11 cellular contexts compared by ENCODE assay signal in genomic region chr12:95788637-95789036, GRCh38. TPM values are rescaled to one million over a fixed set of nuclear protein-coding genes. Genes with fewer than 3 reads are reported as not detected.
DNase-seq lines count a peak whose midpoint lies in the region; ATAC-seq and TF ChIP-seq lines count a peak whose summit lies in the region.
"Had no signal": no experiment of that assay in that cellular context is flagged by ENCODE, and none has a peak within 500 bp of the region (broad histone marks: within the 10 kb centered on the region; RNA-seq: fewer than 3 reads in every experiment).

No MANE protein-coding gene starts in this region.

- H3K4ac ChIP-seq in IMR-90 (ENCODE audit: low read depth, low read length) = peak overlapping the region; percentile 12

- ATAC-seq in IMR-90 (ENCODE audit: low read depth) = no peak
- ATAC-seq: activated naive CD8-positive, alpha-beta T cell treated with anti-CD3 and anti-CD28 coated beads, Interleukin-2, amount 50 U/mL, for 24 hours had no signal

- WGBS in IMR-90 (ENCODE audit: extremely low coverage in 2 of 2, insufficient read length in 1 of 2), 2 experiments = no CpG with 5 or more reads among the region's 1 CpG

- intact Hi-C loops in IMR-90 (cut with micrococcal nuclease) = no loop called here

- H3K14ac ChIP-seq in IMR-90 (replicated peaks; ENCODE audit: low read depth, low read length) = peak overlapping the region; percentile 30; the same call in 1 of the 2 replicates

- H3K9ac ChIP-seq in IMR-90 (ENCODE audit: low read depth, low read length) = peak overlapping the region; percentile 74

- H3K4me3 Mint-ChIP-seq in glutamatergic neuron (ENCODE audit: unreplicated experiment) = no peak overlapping the region

- H3K9me1 ChIP-seq in IMR-90 (ENCODE audit: insufficient read depth, low read length) = peaks cover 10% of the 10 kb centered on the region

- dilution Hi-C loops in IMR-90 (cut with HindIII; ENCODE audit: low sequenced_read_pairs, unreplicated experiment) = no loop called here

- no peak for TF ChIP-seq POLR2A in IMR-90 (IDR thresholded peaks at IDR 0.05; ENCODE audit: low read depth, low read length)

- H3K9me3 ChIP-seq in IMR-90 (ENCODE audit: control insufficient read depth, insufficient read depth, low read length) = no peaks in the 10 kb centered on the region

- peak overlapping the region; percentile 37; the same call in 1 of the 2 replicates for H3K27ac ChIP-seq in IMR-90 (ENCODE audit: insufficient read depth, low read length)
- peak overlapping the region; percentile 87 to 95 for H3K27ac ChIP-seq in coronary artery

- in situ Hi-C loops in IMR-90 (cut with MboI; ENCODE audit: low sequenced_read_pairs) = no loop called here

- peak overlapping the region; percentile 85 for H2BK20ac ChIP-seq in IMR-90 (ENCODE audit: low read depth, low read length)

- peaks cover 14% of the 10 kb centered on the region for H3K27me3 Mint-ChIP-seq in glutamatergic neuron (ENCODE audit: unreplicated experiment)

- DNase-seq in AG20443 (ENCODE audit: low spot score) (peak; percentile 47), IMR-90 (peak; percentile 68), coronary artery (ENCODE audit: low spot score) (no peak), myocyte (ENCODE audit: low read depth) (peak; percentile 26), OCI-M2 (lab: John Stamatoyannopoulos, UW; ENCODE audit: unreplicated experiment) (no peak), glutamatergic neuron (no peak)
- DNase-seq in activated CD8-positive, alpha-beta memory T cell treated with anti-CD3 and anti-CD28 coated beads for 24 hours = no peak
- DNase-seq in activated effector memory CD4-positive, alpha-beta T cell treated with Interleukin-2 at 50 U/mL for 16 hours = no peak
- DNase-seq: activated naive CD8-positive, alpha-beta T cell treated with anti-CD3 and anti-CD28 coated beads, Interleukin-2, amount 50 U/mL, for 24 hours; NCI-H187 treated with DMSO at 0.1 percent for 48 hours had no signal

- H3K36me3 ChIP-seq in IMR-90 (ENCODE audit: control insufficient read depth, insufficient read depth, low read length) = peaks cover 11% of the 10 kb centered on the region

- H3K9me3 Mint-ChIP-seq in glutamatergic neuron (ENCODE audit: unreplicated experiment) = no peaks in the 10 kb centered on the region
- H3K9me3 Mint-ChIP-seq: activated naive CD8-positive, alpha-beta T cell treated with anti-CD3 and anti-CD28 coated beads, Interleukin-2, amount 50 U/mL, for 24 hours had no signal

- no peaks in the 10 kb centered on the region for H3K36me3 Mint-ChIP-seq in glutamatergic neuron (ENCODE audit: unreplicated experiment)

- no TSS peak for BruUV-seq in IMR-90 (replicated peaks; lab: Mats Ljungman, UMichigan)

- H2BK120ac ChIP-seq in IMR-90 (ENCODE audit: low read depth, low read length) = peak overlapping the region; percentile 78

- peaks cover 18% of the 10 kb centered on the region for H3K4me1 ChIP-seq in IMR-90 (ENCODE audit: control insufficient read depth, insufficient read depth, low read length)

- peaks cover 23 to 41% of the 10 kb centered on the region in 2 experiments; a peak in 3 of 4 replicates for H3K79me1 ChIP-seq in IMR-90 (ENCODE audit: low read depth in 1 of 2, low read length in 2 of 2)

- CTCF ChIA-PET in IMR-90 (lab: Yijun Ruan, JAX) = no interaction called here

- TF ChIP-seq RAD21 in IMR-90 (IDR thresholded peaks at IDR 0.05; ENCODE audit: low read length) = no peak

- H3K56ac ChIP-seq in IMR-90 (ENCODE audit: extremely low read depth, insufficient read depth, low read length) = peak overlapping the region; percentile 49; the same call in 1 of the 2 replicates

- H3K4me1 Mint-ChIP-seq in glutamatergic neuron (ENCODE audit: low read depth, unreplicated experiment) = peaks cover 3% of the 10 kb centered on the region

- peak overlapping the region; percentile 35 for H2BK5ac ChIP-seq in IMR-90 (ENCODE audit: low read depth, low read length, poor library complexity, severe bottlenecking)

- no peak overlapping the region for H2AFZ ChIP-seq in IMR-90 (replicated peaks; ENCODE audit: low read length, poor library complexity)

- H2AK9ac ChIP-seq in IMR-90 (replicated peaks; ENCODE audit: low read depth, low read length, poor library complexity) = no peak overlapping the region

- peaks cover 8% of the 10 kb centered on the region for H3K27me3 ChIP-seq in IMR-90 (ENCODE audit: control insufficient read depth, insufficient read depth, low read length)

- H3K4me3 ChIP-seq in IMR-90 (ENCODE audit: insufficient read depth, low read depth, low read length) = peak overlapping the region; percentile 16; the same call in 1 of the 2 replicates
- peak overlapping the region; percentile 81 for H3K4me3 ChIP-seq in coronary artery

- H4K8ac ChIP-seq in IMR-90 (ENCODE audit: low read depth in 2 of 2, low read length in 2 of 2) = peak overlapping the region in 1 of 2 experiments; percentile 39; a peak in 1 of 4 replicates

- no peak overlapping the region for H3K27ac Mint-ChIP-seq in glutamatergic neuron (ENCODE audit: unreplicated experiment)
- H3K27ac Mint-ChIP-seq: activated naive CD8-positive, alpha-beta T cell treated with anti-CD3 and anti-CD28 coated beads, Interleukin-2, amount 50 U/mL, for 24 hours had no signal

- POLR2A ChIA-PET in IMR-90 (lab: Charles Lee; ENCODE audit: unreplicated experiment) = no interaction called here

- H3K18ac ChIP-seq in IMR-90 (ENCODE audit: low read depth, low read length) = peak overlapping the region; percentile 24

- no peak overlapping the region; the same call in 1 of the 2 replicates for H4K5ac ChIP-seq in IMR-90 (ENCODE audit: low read depth, low read length)

- H4K20me1 ChIP-seq in IMR-90 (ENCODE audit: insufficient read depth, low read length) = peaks cover 9% of the 10 kb centered on the region; the same call in 1 of the 2 replicates

- H3K23ac ChIP-seq in IMR-90 (ENCODE audit: low read depth, low read length) = peak overlapping the region; percentile 79; the same call in 1 of the 2 replicates

- peak overlapping the region; percentile 87 for H3K4me2 ChIP-seq in IMR-90 (ENCODE audit: low read depth, low read length)

- H4K91ac ChIP-seq in IMR-90 (ENCODE audit: insufficient read depth, low read depth, low read length) = peak overlapping the region; percentile 19; the same call in 1 of the 2 replicates

- TF ChIP-seq CTCF in IMR-90 (conservative IDR thresholded peaks at IDR 0.05; ENCODE audit: low read depth, low read length) (no peak), coronary artery (IDR thresholded peaks at IDR 0.05) (no peak), glutamatergic neuron (IDR thresholded peaks at IDR 0.05; ENCODE audit: partially characterized antibody, unreplicated experiment) (no peak)

- peak overlapping the region; percentile 31; the same call in 1 of the 2 replicates for H2AK5ac ChIP-seq in IMR-90 (ENCODE audit: low read depth, low read length)

- H2BK15ac ChIP-seq in IMR-90 (ENCODE audit: low read depth, low read length) = peak overlapping the region; percentile 12; the same call in 1 of the 3 replicates

TF ChIP-seq in IMR-90, 13 proteins besides CTCF, POLR2A, EP300 and RAD21:
- TF ChIP-seq MAZ (IDR thresholded peaks at IDR 0.05; ENCODE audit: borderline replicate concordance, low read depth, low read length) = no peak
- no peak for TF ChIP-seq CEBPB (IDR thresholded peaks at IDR 0.05; ENCODE audit: low read depth, low read length)
- no peak for TF ChIP-seq CHD1 (IDR thresholded peaks at IDR 0.05; ENCODE audit: low read depth, low read length)
- no peak for TF ChIP-seq ELK1 (IDR thresholded peaks at IDR 0.05; ENCODE audit: borderline replicate concordance, low read depth, low read length)
- no peak for TF ChIP-seq RCOR1 (IDR thresholded peaks at IDR 0.05; ENCODE audit: insufficient replicate concordance, low read length)
- no peak for TF ChIP-seq RFX5 (IDR thresholded peaks at IDR 0.05; ENCODE audit: low read depth, low read length)
- TF ChIP-seq USF2 (IDR thresholded peaks at IDR 0.05; ENCODE audit: low read depth, low read length) = no peak
- no peak for TF ChIP-seq NFE2L2 (IDR thresholded peaks at IDR 0.05; ENCODE audit: low read depth, low read length)
- TF ChIP-seq MXI1 (IDR thresholded peaks at IDR 0.05; ENCODE audit: borderline replicate concordance, low read depth, low read length) = no peak

RNA-seq across cellular contexts. Expression of gene NTN4, which starts 1.9 kb away (rescaled TPM):
- total RNA-seq in IMR-90 (2012; rRNA removed) (38.6 and 56.6 TPM in 2 replicates), myocyte (19.8 and 33.2 TPM in 2 replicates), glutamatergic neuron (ENCODE audit: unreplicated experiment) (0.59 TPM)
- polyA plus RNA-seq in IMR-90 (2012; rRNA removed) = 41.9 and 54.6 TPM in 2 replicates
- 31.5 and 63.6 TPM in 2 replicates for polyA plus RNA-seq in IMR-90 (2012; cell fraction: cytosol; rRNA removed)
- 26.9 and 52.8 TPM in 2 replicates for polyA plus RNA-seq in IMR-90 (2012; cell fraction: nucleus; rRNA removed; ENCODE audit: low replicate concordance)
- 16.4 TPM for polyA plus RNA-seq in myocyte (2012)
- total RNA-seq: T-helper 1 cell treated with Interleukin-12 subunit alpha and Interleukin-12 subunit beta and Interleukin-4 antibody, amounts not matched to agents 30 ng/mL and 1 ng/mL, for 36 hours had no signal

Comparison
In these comparisons a context has a peak if more than half of its experiments do, and no peak if none do; other contexts are left out.
1. DNase-seq: peak in AG20443 (single experiment), IMR-90 (single experiment) and myocyte (single experiment); none in coronary artery (single experiment), OCI-M2 (single experiment), activated CD8-positive, alpha-beta memory T cell treated with anti-CD3 and anti-CD28 coated beads for 24 hours (single experiment), activated effector memory CD4-positive, alpha-beta T cell treated with Interleukin-2 at 50 U/mL for 16 hours (single experiment) and glutamatergic neuron (single experiment).
2. RNA of gene NTN4, which starts 1.9 kb away (total RNA-seq): 38.6 to 56.6 TPM in IMR-90 and 19.8 to 33.2 TPM in myocyte; 0.59 TPM in glutamatergic neuron (single experiment); every median in the first group is over 10 times any median in the second.